Comparison of ENCODE assay signal across 26 cellular contexts in the genomic region with DNA sequence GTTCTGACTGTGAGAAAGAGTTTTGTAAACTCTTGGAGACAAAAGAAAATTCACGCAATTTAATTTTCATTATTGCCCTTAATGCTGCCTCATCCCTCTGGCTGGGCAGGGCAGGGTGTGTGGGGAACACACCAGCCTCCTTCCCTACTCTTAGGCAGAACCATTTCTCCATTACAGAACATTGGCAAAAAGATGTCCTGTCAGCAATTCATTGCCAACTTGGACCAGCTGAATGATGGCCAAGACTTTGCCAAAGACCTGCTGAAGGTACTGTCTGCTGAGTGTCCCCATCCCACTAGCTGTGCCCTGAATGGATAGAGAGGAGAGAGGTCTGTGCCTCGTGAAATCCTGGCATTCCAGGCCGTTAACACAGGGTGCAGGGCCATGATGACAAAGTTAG. TPM values are rescaled to one million over a fixed set of nuclear protein-coding genes. Genes with fewer than 3 reads are reported as not detected.
DNase-seq lines count a peak whose midpoint lies in the region; ATAC-seq, FAIRE-seq and TF ChIP-seq lines count a peak whose summit lies in the region.
"Had no signal": no experiment of that assay in that cellular context is flagged by ENCODE, and none has a peak within 500 bp of the region (broad histone marks: within the 10 kb centered on the region; RNA-seq: fewer than 3 reads in every experiment).

No MANE protein-coding gene starts in this region.

- H3K9me3 Mint-ChIP-seq in stimulated activated naive CD8-positive, alpha-beta T cell treated with anti-CD3 and anti-CD28 coated beads, Interleukin-15, amount 100 ng/mL, for 72 hours, result no peaks in the 10 kb centered on the region
- H3K9me3 Mint-ChIP-seq: HFFc6 had no signal

- POLR2A ChIA-PET in K562 (lab: Yijun Ruan, JAX), result interaction anchor here (0.7 kb wide), 1 partner anchor 8 kb away, joined by 4 read pairs; no protein-coding TSS in a partner anchor

- ATAC-seq in heart right ventricle, result no peak
- peak; percentile 20 for ATAC-seq in stimulated activated naive CD8-positive, alpha-beta T cell treated with anti-CD3 and anti-CD28 coated beads, Interleukin-15, amount 100 ng/mL, for 72 hours
- no peak for ATAC-seq in stimulated activated naive CD8-positive, alpha-beta T cell treated with anti-CD3 and anti-CD28 coated beads, Interleukin-15, Interleukin-2, amounts not matched to agents 100 U/mL and 50 U/mL, for 24 hours
- no peak for ATAC-seq in K562
- no peak for ATAC-seq in upper lobe of right lung
- ATAC-seq in GM21825 (IDR thresholded peaks at IDR 0.05; ENCODE audit: unreplicated experiment), result no peak

- TF ChIP-seq CTCF in heart right ventricle (IDR thresholded peaks at IDR 0.05), result no peak
- no peak for TF ChIP-seq CTCF in K562 (IDR thresholded peaks at IDR 0.05 in 2 of 3, conservative IDR thresholded peaks at IDR 0.05 in 1 of 3; ENCODE audit: insufficient read depth in 2 of 3, low read depth in 1 of 3, low read length in 3 of 3)
- TF ChIP-seq CTCF in upper lobe of right lung (IDR thresholded peaks at IDR 0.05), result no peak

- H3K27me3 ChIP-seq in heart right ventricle, result peaks cover 0 to 32% (median 12%) of the 10 kb centered on the region in 7 donors
- H3K27me3 ChIP-seq in K562 (ENCODE audit: control insufficient read depth in 2 of 2, insufficient read depth in 2 of 2, low read length in 2 of 2), result peaks cover 0 to 16% of the 10 kb centered on the region in 2 experiments; a peak in 2 of 5 replicates
- H3K27me3 ChIP-seq in upper lobe of right lung, result no peaks in the 10 kb centered on the region
- H3K27me3 ChIP-seq: BLaER1 treated with 17β-estradiol and CSF1 and Interleukin-3, amounts not matched to agents 10 nM and 100 nM had no signal

- no peak overlapping the region for H2AFZ ChIP-seq in K562 (ENCODE audit: low read depth, low read length)

- H3K27ac ChIP-seq in heart right ventricle (no peak overlapping the region), K562 (ENCODE audit: extremely low read depth, low read depth, low read length) (no peak overlapping the region), upper lobe of right lung (no peak overlapping the region)
- H3K27ac ChIP-seq: 22Rv1; BLaER1 treated with 17β-estradiol and CSF1 and Interleukin-3, amounts not matched to agents 10 nM and 100 nM had no signal

- no peak overlapping the region for H3K27ac Mint-ChIP-seq in stimulated activated naive CD8-positive, alpha-beta T cell treated with anti-CD3 and anti-CD28 coated beads, Interleukin-15, amount 100 ng/mL, for 72 hours
- H3K27ac Mint-ChIP-seq: CD4-positive, alpha-beta memory T cell; HFFc6 had no signal

- H3K9me1 ChIP-seq in K562 (ENCODE audit: control insufficient read depth, insufficient read depth, low read length), result no peaks in the 10 kb centered on the region

- H3K9ac ChIP-seq in K562 (ENCODE audit: insufficient read depth in 1 of 2, low read depth in 2 of 2, low read length in 2 of 2), result no peak overlapping the region
- H3K9ac ChIP-seq: BLaER1 treated with 17β-estradiol and CSF1 and Interleukin-3, amounts not matched to agents 10 nM and 100 nM had no signal

- no peak overlapping the region for H3K4me2 ChIP-seq in K562 (ENCODE audit: insufficient read depth, low read length)
- H3K4me2 ChIP-seq: BLaER1 treated with 17β-estradiol and CSF1 and Interleukin-3, amounts not matched to agents 10 nM and 100 nM had no signal

- peak; percentile 35 for DNase-seq in cardiac septum (ENCODE audit: low spot score)
- no peak for DNase-seq in heart right ventricle
- no peak for DNase-seq in stimulated activated naive CD8-positive, alpha-beta T cell treated with anti-CD3 and anti-CD28 coated beads, Interleukin-15, amount 100 ng/mL, for 72 hours
- DNase-seq in stimulated activated naive CD8-positive, alpha-beta T cell treated with anti-CD3 and anti-CD28 coated beads, Interleukin-15, Interleukin-2, amounts not matched to agents 100 U/mL and 50 U/mL, for 24 hours, result no peak
- DNase-seq in K562 (ENCODE audit: extremely low read depth in 1 of 4, low spot score in 3 of 4), result no peak
- peak; percentile 5 for DNase-seq in upper lobe of right lung
- no peak for DNase-seq in erythroblast (lab: John Stamatoyannopoulos, UW)
- DNase-seq: ACHN; AML-193; BE2C; Calu3; CD4-positive, alpha-beta memory T cell; COR-L47; DMS53; DMS79 treated with DMSO at 0.1 percent for 48 hours; GF-D8; GOT3; HFFc6 had no signal

- no peaks in the 10 kb centered on the region for H3K4me1 ChIP-seq in heart right ventricle
- no peaks in the 10 kb centered on the region for H3K4me1 ChIP-seq in K562 (replicated peaks in 1 of 2; ENCODE audit: control insufficient read depth in 2 of 2, insufficient read depth in 2 of 2, low read length in 2 of 2)
- H3K4me1 ChIP-seq in upper lobe of right lung, result no peaks in the 10 kb centered on the region
- H3K4me1 ChIP-seq: BE2C; BLaER1 treated with 17β-estradiol and CSF1 and Interleukin-3, amounts not matched to agents 10 nM and 100 nM; HAP-1 had no signal

- 0 out of 2 replicates have a peak, but pooled peaks cover 16% of the 10 kb centered on the region for H4K20me1 ChIP-seq in K562 (replicated peaks; ENCODE audit: control insufficient read depth, insufficient read depth, low read length)

- no peak for TF ChIP-seq EP300 in K562 (IDR thresholded peaks at IDR 0.05; ENCODE audit: low read length)

- no TSS peak for BruUV-seq in K562 (replicated peaks; lab: Mats Ljungman, UMichigan)

- no peaks in the 10 kb centered on the region for H3K79me2 ChIP-seq in K562 (ENCODE audit: control insufficient read depth, insufficient read depth, low read length)

- H3K27me3 Mint-ChIP-seq in stimulated activated naive CD8-positive, alpha-beta T cell treated with anti-CD3 and anti-CD28 coated beads, Interleukin-15, amount 100 ng/mL, for 72 hours, result peaks cover 48% of the 10 kb centered on the region

- TF ChIP-seq RAD21 in K562 (CRISPR knock-in tag; conservative IDR thresholded peaks at IDR 0.05 in 1 of 2, IDR thresholded peaks at IDR 0.05 in 1 of 2), result no peak

- H3K4me3 ChIP-seq in heart right ventricle (no peak overlapping the region), K562 (no peak overlapping the region), upper lobe of right lung (no peak overlapping the region)
- H3K4me3 ChIP-seq: BLaER1 treated with 17β-estradiol and CSF1 and Interleukin-3, amounts not matched to agents 10 nM and 100 nM; HAP-1 had no signal

- intact Hi-C loops in cardiac septum (cut with DNase I) (no loop called here), heart right ventricle (cut with DNase I) (no loop called here), K562 (cut with micrococcal nuclease) (no loop called here), upper lobe of right lung (cut with DNase I) (no loop called here)

- H3K4me3 Mint-ChIP-seq in stimulated activated naive CD8-positive, alpha-beta T cell treated with anti-CD3 and anti-CD28 coated beads, Interleukin-15, amount 100 ng/mL, for 72 hours, result no peak overlapping the region
- H3K4me3 Mint-ChIP-seq: CD4-positive, alpha-beta memory T cell; HFFc6 had no signal

- no peaks in the 10 kb centered on the region for H3K36me3 ChIP-seq in heart right ventricle
- no peaks in the 10 kb centered on the region for H3K36me3 ChIP-seq in K562 (ENCODE audit: control insufficient read depth, insufficient read depth, low read length)
- H3K36me3 ChIP-seq in upper lobe of right lung, result no peaks in the 10 kb centered on the region
- H3K36me3 ChIP-seq: BE2C; BLaER1 treated with 17β-estradiol and CSF1 and Interleukin-3, amounts not matched to agents 10 nM and 100 nM; HAP-1 had no signal

- no peaks in the 10 kb centered on the region for H3K4me1 Mint-ChIP-seq in stimulated activated naive CD8-positive, alpha-beta T cell treated with anti-CD3 and anti-CD28 coated beads, Interleukin-15, amount 100 ng/mL, for 72 hours
- H3K4me1 Mint-ChIP-seq: CD4-positive, alpha-beta memory T cell had no signal

- in situ Hi-C loops in K562 (cut with MboI), result no loop called here

- no peak for FAIRE-seq in K562 (lab: Jason Lieb, UNC)
- FAIRE-seq: A204.1, GM12891, GM18507, H54 had no signal

- TF ChIP-seq POLR2A in K562 (conservative IDR thresholded peaks at IDR 0.05) (no peak), erythroblast (IDR thresholded peaks at IDR 0.05; ENCODE audit: low read length) (no peak)

- CTCF ChIA-PET in K562 (lab: Yijun Ruan, JAX; ENCODE audit: low intra/inter-chr PET ratio), result no interaction called here

- H3K9me3 ChIP-seq in heart right ventricle, result peaks cover 0 to 10% (median 0%) of the 10 kb centered on the region in 11 donors
- H3K9me3 ChIP-seq in K562 (replicated peaks; ENCODE audit: control insufficient read depth, insufficient read depth, low read depth, low read length), result no peaks in the 10 kb centered on the region
- no peaks in the 10 kb centered on the region for H3K9me3 ChIP-seq in upper lobe of right lung
- H3K9me3 ChIP-seq: HAP-1 had no signal

- WGBS in heart right ventricle, 2 donors, result 45 to 50% methylated on average over 3 of the region's 3 CpGs
- 0% methylated on average over 3 of the region's 3 CpGs for WGBS in K562 (ENCODE audit: insufficient coverage, low coverage, missing lambda C conversion rate)

TF ChIP-seq in K562, 482 proteins besides CTCF, POLR2A, EP300 and RAD21 (continues in another document):
- TF ChIP-seq MAFF (IDR thresholded peaks at IDR 0.05; ENCODE audit: low read length) (peak; percentile 56; the same call in 1 of the 2 replicates), SRSF9 (IDR thresholded peaks at IDR 0.05; ENCODE audit: borderline replicate concordance, low read depth, low read length) (no peak), MAFK (IDR thresholded peaks at IDR 0.05; ENCODE audit: low read length) (peak; percentile 60; the same call in 1 of the 2 replicates)

RNA-seq across cellular contexts. Expression of a gene that starts 37.9 kb away (rescaled TPM):
- total RNA-seq in cardiac septum, result 0.08 TPM
- under 1 TPM in 2 of 10 donors, not detected in 8; 0.08 to 0.09 TPM for total RNA-seq in heart right ventricle
- under 1 TPM in 1 of 2 donors, not detected in 1; 0.03 TPM for polyA plus RNA-seq in heart right ventricle
- 0.09 TPM in 2 replicates for total RNA-seq in K562 (2011; cell fraction: chromatin; rRNA removed; ENCODE audit: low replicate concordance)
- total RNA-seq in K562 (2011; cell fraction: nucleolus; rRNA removed), result under 0.01 TPM in 1 of 2 replicates, not detected in the other
- not detected in 2 replicates for total RNA-seq in K562 (2011; cell fraction: nucleoplasm; rRNA removed)
- total RNA-seq in K562 (2014; rRNA removed), result 0.09 TPM in 1 of 2 replicates, not detected in the other
- total RNA-seq in K562 (2014; rRNA removed; fragmentation: Illumina TruSeq; extraction: Trizol), result not detected in 2 replicates
- total RNA-seq in K562 (2015; rRNA removed; fragmentation: Illumina TruSeq; extraction: Trizol), result not detected in 2 replicates
- total RNA-seq in K562 (2021), result 0.04 and 0.07 TPM in 2 replicates
- polyA plus RNA-seq in K562 (2011; rRNA removed), result 0.04 and 0.11 TPM in 2 replicates
- polyA plus RNA-seq in K562 (2011; cell fraction: cytosol; rRNA removed), result 0.09 TPM in 1 of 2 replicates, not detected in the other
- 0.18 and 0.29 TPM in 2 replicates for polyA plus RNA-seq in K562 (2011; cell fraction: nucleus; rRNA removed)
- 0.01 and 0.06 TPM in 2 replicates for polyA plus RNA-seq in K562 (2012)
- 0.01 TPM in 1 of 2 replicates, not detected in the other for polyA plus RNA-seq in K562 (2014; fragmentation: Illumina TruSeq; extraction: Trizol)
- not detected for polyA plus RNA-seq in K562 (2014; fragmentation: Nextera tagmentation; extraction: Ambion mirVana)
- polyA plus RNA-seq in K562 (2014; rRNA removed), result 0.01 TPM in 1 of 2 replicates, not detected in the other
- polyA minus RNA-seq in K562 (2011; rRNA and poly(A)+ RNA removed), result 0.03 TPM in 1 of 2 replicates, not detected in the other
- not detected in 2 replicates for polyA minus RNA-seq in K562 (2011; cell fraction: cytosol; rRNA and poly(A)+ RNA removed)
- polyA minus RNA-seq in K562 (2011; cell fraction: nucleus; rRNA and poly(A)+ RNA removed), result 0.11 TPM in 1 of 2 replicates, not detected in the other
- total RNA-seq in upper lobe of right lung, result not detected
- total RNA-seq: Calu3; CD4-positive, alpha-beta memory T cell had no signal
- polyA plus RNA-seq: CD4-positive, alpha-beta memory T cell had no signal

Comparison
In these comparisons a context has a peak if more than half of its experiments do, and no peak if none do; other contexts are left out.
1. DNase-seq: peak in cardiac septum (single experiment) and upper lobe of right lung (single experiment); none in heart right ventricle (0 of 2), stimulated activated naive CD8-positive, alpha-beta T cell treated with anti-CD3 and anti-CD28 coated beads, Interleukin-15, amount 100 ng/mL, for 72 hours (0 of 2), stimulated activated naive CD8-positive, alpha-beta T cell treated with anti-CD3 and anti-CD28 coated beads, Interleukin-15, Interleukin-2, amounts not matched to agents 100 U/mL and 50 U/mL, for 24 hours (single experiment), K562 (0 of 4) and erythroblast (0 of 2).